Comparison of ENCODE assay signal across 8 cellular contexts in the genomic region with DNA sequence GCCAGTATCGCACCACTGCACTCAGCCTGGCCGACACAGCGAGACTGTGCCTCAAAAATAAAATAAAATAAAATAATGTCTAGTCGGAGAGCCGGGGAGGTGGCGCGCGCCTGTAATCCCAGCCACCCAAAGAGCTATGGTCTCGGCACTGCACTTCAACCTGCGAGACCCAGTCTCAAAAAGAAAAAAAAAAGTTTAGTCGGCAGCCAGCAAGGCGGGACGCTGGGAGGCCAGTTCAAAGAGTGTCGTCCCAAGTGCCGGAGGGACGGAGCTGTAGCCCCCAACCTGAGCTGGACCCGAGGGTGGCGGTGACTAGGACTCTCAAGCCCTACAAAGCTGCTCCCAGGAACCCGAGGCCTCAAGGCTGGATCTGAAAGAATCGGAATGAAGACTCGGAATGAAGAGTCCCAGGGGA. TPM values are rescaled to one million over a fixed set of nuclear protein-coding genes. Genes with fewer than 3 reads are reported as not detected.
A peak's percentile ranks its signal among the peaks of the same experiment; 100 is the strongest.
DNase-seq lines count a peak whose midpoint lies in the region; ATAC-seq and TF ChIP-seq lines count a peak whose summit lies in the region.

No MANE protein-coding gene starts in this region.

- H3K36me3 ChIP-seq in mesenchymal stem cell (ENCODE audit: control insufficient read depth in 1 of 2, insufficient read depth in 2 of 2, low read depth in 1 of 2, low read length in 2 of 2): peaks cover 19 to 37% of the 10 kb centered on the region in 2 experiments

- peak overlapping the region in 1 of 2 experiments; percentile 79 for H3K14ac ChIP-seq in mesenchymal stem cell (ENCODE audit: low read length in 2 of 2)

- WGBS in mesenchymal stem cell: 36% methylated on average over 21 of the region's 21 CpGs

- H3K4me3 Mint-ChIP-seq in MCF 10A (ENCODE audit: unreplicated experiment): peak overlapping the region; percentile 69

- H3K23ac ChIP-seq in mesenchymal stem cell (ENCODE audit: low read length in 2 of 2): no peak overlapping the region

- no peak for ATAC-seq in HG03159 (IDR thresholded peaks at IDR 0.05; ENCODE audit: unreplicated experiment)

- H3K27ac ChIP-seq in mesenchymal stem cell (ENCODE audit: low read length, poor library complexity, severe bottlenecking): peak overlapping the region; percentile 51

- no TSS peak for BruUV-seq in MCF 10A (replicated peaks; lab: Mats Ljungman, UMichigan)

- peak overlapping the region; percentile 81 to 92 for H3K18ac ChIP-seq in mesenchymal stem cell (ENCODE audit: low read depth in 1 of 2, low read length in 2 of 2)

- H3K4me3 ChIP-seq in mesenchymal stem cell (ENCODE audit: insufficient read depth in 1 of 2, low read depth in 1 of 2, low read length in 2 of 2): peak overlapping the region; percentile 52 to 82

- H3K4me1 Mint-ChIP-seq in MCF 10A (ENCODE audit: insufficient read depth, unreplicated experiment): peaks cover 10% of the 10 kb centered on the region

- CTCF ChIA-PET in MCF 10A (lab: Yijun Ruan, JAX): interaction anchor here (0.6 to 6.3 kb wide), 13 partner anchors 17 to 529 kb away, joined by 3 to 44 read pairs (median 4); partner anchors contain the start of gene TARS2

- H3K4me2 ChIP-seq in mesenchymal stem cell (ENCODE audit: low read length, poor library complexity, severe bottlenecking): peak overlapping the region; percentile 94

- no peaks in the 10 kb centered on the region for H3K27me3 Mint-ChIP-seq in MCF 10A (ENCODE audit: insufficient read depth, unreplicated experiment)

- intact Hi-C loops in MCF 10A (cut with micrococcal nuclease): loop anchor here (5.0 kb wide), 1 partner anchor 33 kb away; no protein-coding TSS in a partner anchor

- H2BK15ac ChIP-seq in mesenchymal stem cell (ENCODE audit: low read depth, poor library complexity, severe bottlenecking): peak overlapping the region; percentile 89

- no peaks in the 10 kb centered on the region for H3K9me3 ChIP-seq in mesenchymal stem cell (ENCODE audit: control insufficient read depth, low read length)

- H4K91ac ChIP-seq in mesenchymal stem cell (ENCODE audit: low read length): no peak overlapping the region

- H4K8ac ChIP-seq in mesenchymal stem cell (ENCODE audit: low read length): peak overlapping the region; percentile 52

- H3K4me1 ChIP-seq in mesenchymal stem cell (ENCODE audit: control insufficient read depth, insufficient read depth, low read depth, low read length): peaks cover 10% of the 10 kb centered on the region

- H3K9ac ChIP-seq in mesenchymal stem cell (ENCODE audit: low read length): peak overlapping the region; percentile 79

- no peaks in the 10 kb centered on the region for H3K79me1 ChIP-seq in mesenchymal stem cell (replicated peaks; ENCODE audit: low read length, poor library complexity, severe bottlenecking)

- peak overlapping the region; percentile 73 for H2BK120ac ChIP-seq in mesenchymal stem cell (ENCODE audit: low read depth, low read length)

- H3K9me3 Mint-ChIP-seq in MCF 10A (ENCODE audit: unreplicated experiment): no peaks in the 10 kb centered on the region

- no peak overlapping the region for H2BK5ac ChIP-seq in mesenchymal stem cell (ENCODE audit: low read depth, low read length, poor library complexity, severe bottlenecking)

- H2AK5ac ChIP-seq in mesenchymal stem cell (ENCODE audit: low read length, severe bottlenecking): no peak overlapping the region

- H2BK12ac ChIP-seq in mesenchymal stem cell (ENCODE audit: low read length in 2 of 2): peak overlapping the region; percentile 59 to 97

- POLR2A ChIA-PET in MCF 10A (lab: Yijun Ruan, JAX): interaction anchor here (0.6 to 4.9 kb wide), 18 partner anchors 8 to 298 kb away, joined by 3 to 32 read pairs (median 6); partner anchors contain the start of genes ADAMTSL4, ECM1, ENSA and GOLPH3L

- H3K27me3 ChIP-seq in mesenchymal stem cell (ENCODE audit: control insufficient read depth in 1 of 2, insufficient read depth in 1 of 2, low read length in 2 of 2): no peaks in the 10 kb centered on the region

- H2AFZ ChIP-seq in mesenchymal stem cell (ENCODE audit: low read depth, low read length): peak overlapping the region; percentile 83

- DNase-seq in stimulated activated CD8-positive, alpha-beta memory T cell treated with anti-CD3 and anti-CD28 coated beads, Interleukin-4, amount 100 ng/mL, for 24 hours (ENCODE audit: low read depth): peak; percentile 4
- no peak for DNase-seq in stimulated activated CD8-positive, alpha-beta memory T cell treated with anti-CD3 and anti-CD28 coated beads, Interleukin-4, amount 100 ng/mL, for 48 hours
- DNase-seq in MCF 10A (ENCODE audit: unreplicated experiment) (no peak), mesenchymal stem cell (no peak), NCI-H510A treated with DMSO at 0.1 percent for 48 hours (lab: John Stamatoyannopoulos, UW) (no peak), globus pallidus (ENCODE audit: low spot score) (no peak), NCI-H2196 (lab: John Stamatoyannopoulos, UW; ENCODE audit: unreplicated experiment) (no peak)

- TF ChIP-seq CTCF in MCF 10A (IDR thresholded peaks at IDR 0.05; ENCODE audit: unreplicated experiment): no peak

- no peak overlapping the region for H3K27ac Mint-ChIP-seq in MCF 10A (ENCODE audit: low read depth, unreplicated experiment)

- no peaks in the 10 kb centered on the region for H3K36me3 Mint-ChIP-seq in MCF 10A (ENCODE audit: insufficient read depth, unreplicated experiment)

- H3K4ac ChIP-seq in mesenchymal stem cell (ENCODE audit: low read depth in 1 of 2, low read length in 2 of 2): peak overlapping the region; percentile 46 to 91

RNA-seq across cellular contexts. Expression of gene FALEC, which starts 0.6 kb away (rescaled TPM):
- not detected in 2 replicates for total RNA-seq in MCF 10A (2022)
- not detected for polyA plus RNA-seq in mesenchymal stem cell (2013, experiment 1 of 2)
- polyA plus RNA-seq in mesenchymal stem cell (2013, experiment 2 of 2): not detected

RNA-seq across cellular contexts. Expression of gene ECM1, which starts 7.0 kb away (rescaled TPM):
- total RNA-seq in MCF 10A (2022): 1.7 and 3.2 TPM in 2 replicates
- 165 TPM for polyA plus RNA-seq in mesenchymal stem cell (2013, experiment 1 of 2)
- polyA plus RNA-seq in mesenchymal stem cell (2013, experiment 2 of 2): 158 TPM

RNA-seq across cellular contexts. Expression of gene TARS2, which starts 27.7 kb away (rescaled TPM):
- total RNA-seq in MCF 10A (2022): 43.1 and 65.3 TPM in 2 replicates
- 8.9 TPM for polyA plus RNA-seq in mesenchymal stem cell (2013, experiment 1 of 2)
- polyA plus RNA-seq in mesenchymal stem cell (2013, experiment 2 of 2): 7.9 TPM

RNA-seq across cellular contexts. Expression of gene ADAMTSL4, which starts 34.3 kb away (rescaled TPM):
- total RNA-seq in MCF 10A (2022): 9.6 and 13.3 TPM in 2 replicates
- polyA plus RNA-seq in mesenchymal stem cell (2013, experiment 1 of 2): 15.0 TPM
- polyA plus RNA-seq in mesenchymal stem cell (2013, experiment 2 of 2): 14.4 TPM
